ENCODE assay signal across 1 cellular context in the genomic region with DNA sequence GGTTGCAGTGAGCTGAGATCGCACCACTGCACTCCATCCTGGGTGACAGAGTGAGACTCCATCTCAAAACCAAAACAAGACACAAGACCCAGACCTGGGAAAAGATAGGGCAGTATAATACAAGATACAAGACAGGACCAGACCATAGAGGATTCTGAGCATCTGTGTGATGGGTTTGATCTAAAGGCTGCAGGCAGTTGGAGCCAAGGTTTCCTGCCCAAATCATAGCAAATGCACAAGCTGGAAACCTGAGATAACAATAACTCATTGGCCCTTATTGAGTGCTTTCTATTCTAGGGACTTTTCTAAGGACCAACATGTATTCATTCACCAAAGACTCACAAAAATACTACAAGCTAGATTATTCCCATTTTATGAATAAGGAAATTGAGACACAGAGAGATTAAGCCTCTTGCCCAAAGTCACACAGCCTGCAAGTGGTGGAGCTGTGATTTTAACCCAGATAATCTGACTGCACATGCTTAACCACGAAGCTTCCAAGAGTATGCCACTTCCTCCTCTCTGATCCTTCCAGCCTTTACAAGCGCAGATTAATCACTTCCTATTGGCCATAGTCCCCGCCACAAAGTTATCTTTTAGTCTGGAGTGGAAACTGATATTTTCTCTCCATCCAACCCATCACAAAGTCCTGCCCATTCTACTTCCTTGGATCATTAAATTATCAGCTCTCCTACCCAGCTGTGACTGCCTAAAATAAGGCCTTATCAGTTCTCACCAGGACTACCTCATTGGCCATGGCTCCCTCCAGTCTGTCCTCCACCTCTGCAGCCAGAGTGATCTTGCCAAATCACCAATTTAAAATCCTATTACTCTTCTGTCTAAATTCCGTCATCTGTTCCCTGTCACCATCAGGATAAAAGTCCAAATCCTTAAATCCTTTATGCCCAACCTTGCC.
TF ChIP-seq lines count a peak whose summit lies in the region.

No MANE protein-coding gene starts in this region.

TF ChIP-seq in IMR-90, 13 proteins besides CTCF, POLR2A, EP300 and RAD21 (continued from another document):
- TF ChIP-seq, protein P1, sequence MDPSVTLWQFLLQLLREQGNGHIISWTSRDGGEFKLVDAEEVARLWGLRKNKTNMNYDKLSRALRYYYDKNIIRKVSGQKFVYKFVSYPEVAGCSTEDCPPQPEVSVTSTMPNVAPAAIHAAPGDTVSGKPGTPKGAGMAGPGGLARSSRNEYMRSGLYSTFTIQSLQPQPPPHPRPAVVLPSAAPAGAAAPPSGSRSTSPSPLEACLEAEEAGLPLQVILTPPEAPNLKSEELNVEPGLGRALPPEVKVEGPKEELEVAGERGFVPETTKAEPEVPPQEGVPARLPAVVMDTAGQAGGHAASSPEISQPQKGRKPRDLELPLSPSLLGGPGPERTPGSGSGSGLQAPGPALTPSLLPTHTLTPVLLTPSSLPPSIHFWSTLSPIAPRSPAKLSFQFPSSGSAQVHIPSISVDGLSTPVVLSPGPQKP (IDR thresholded peaks at IDR 0.05; ENCODE audit: borderline replicate concordance, low read depth, low read length): no peak
- no peak for TF ChIP-seq MAFK (IDR thresholded peaks at IDR 0.05; ENCODE audit: low read depth, low read length)
- TF ChIP-seq RFX5 (IDR thresholded peaks at IDR 0.05; ENCODE audit: low read depth, low read length): no peak
- TF ChIP-seq, protein P2, sequence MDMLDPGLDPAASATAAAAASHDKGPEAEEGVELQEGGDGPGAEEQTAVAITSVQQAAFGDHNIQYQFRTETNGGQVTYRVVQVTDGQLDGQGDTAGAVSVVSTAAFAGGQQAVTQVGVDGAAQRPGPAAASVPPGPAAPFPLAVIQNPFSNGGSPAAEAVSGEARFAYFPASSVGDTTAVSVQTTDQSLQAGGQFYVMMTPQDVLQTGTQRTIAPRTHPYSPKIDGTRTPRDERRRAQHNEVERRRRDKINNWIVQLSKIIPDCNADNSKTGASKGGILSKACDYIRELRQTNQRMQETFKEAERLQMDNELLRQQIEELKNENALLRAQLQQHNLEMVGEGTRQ (IDR thresholded peaks at IDR 0.05; ENCODE audit: low read depth, low read length): no peak
- no peak for TF ChIP-seq SMC3 (IDR thresholded peaks at IDR 0.05; ENCODE audit: low read depth, low read length)
- no peak for TF ChIP-seq BHLHE40 (IDR thresholded peaks at IDR 0.05; ENCODE audit: low read depth, low read length)
- TF ChIP-seq MXI1 (IDR thresholded peaks at IDR 0.05; ENCODE audit: borderline replicate concordance, low read depth, low read length): no peak
